In the genomic region with DNA sequence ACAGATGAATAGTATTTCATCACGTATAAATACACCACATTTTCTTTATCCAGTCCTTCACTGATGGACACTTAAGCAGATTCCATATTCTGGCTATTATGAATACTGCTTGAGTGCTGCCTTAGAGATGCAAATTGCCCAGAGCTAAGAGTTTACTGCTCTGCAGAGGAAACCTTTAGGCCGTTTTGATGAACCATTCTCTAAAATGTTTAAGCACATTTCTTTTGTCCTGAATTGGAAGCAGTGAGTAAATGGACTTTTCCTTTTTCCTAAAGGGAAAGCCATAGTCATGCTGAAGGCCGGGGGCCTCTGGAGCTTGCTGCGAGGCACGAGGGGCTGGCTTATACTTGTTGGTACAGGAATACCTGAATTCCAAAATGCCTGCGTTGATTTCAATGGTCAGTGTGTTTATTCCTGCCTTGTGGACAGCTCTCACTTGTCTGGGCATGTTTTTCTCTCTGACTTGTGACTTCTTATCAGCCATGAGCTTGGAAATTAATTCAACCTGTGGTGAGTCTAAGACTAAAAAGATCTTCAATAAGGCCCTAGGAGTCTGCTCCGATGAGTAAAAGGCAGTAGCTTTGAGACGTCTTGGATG, we compare ENCODE assay signal across 1 cellular context.
TF ChIP-seq lines count a peak whose summit lies in the region.

No MANE protein-coding gene starts in this region.

TF ChIP-seq in WTC11, 78 proteins besides CTCF, POLR2A, EP300 and RAD21 (continued from another document):
- TF ChIP-seq, protein P1, sequence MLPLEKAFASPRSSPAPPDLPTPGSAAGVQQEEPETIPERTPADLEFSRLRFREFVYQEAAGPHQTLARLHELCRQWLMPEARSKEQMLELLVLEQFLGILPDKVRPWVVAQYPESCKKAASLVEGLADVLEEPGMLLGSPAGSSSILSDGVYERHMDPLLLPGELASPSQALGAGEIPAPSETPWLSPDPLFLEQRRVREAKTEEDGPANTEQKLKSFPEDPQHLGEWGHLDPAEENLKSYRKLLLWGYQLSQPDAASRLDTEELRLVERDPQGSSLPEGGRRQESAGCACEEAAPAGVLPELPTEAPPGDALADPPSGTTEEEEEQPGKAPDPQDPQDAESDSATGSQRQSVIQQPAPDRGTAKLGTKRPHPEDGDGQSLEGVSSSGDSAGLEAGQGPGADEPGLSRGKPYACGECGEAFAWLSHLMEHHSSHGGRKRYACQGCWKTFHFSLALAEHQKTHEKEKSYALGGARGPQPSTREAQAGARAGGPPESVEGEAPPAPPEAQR (CRISPR knock-in tag; IDR thresholded peaks at IDR 0.05): no peak
- TF ChIP-seq, protein P2, sequence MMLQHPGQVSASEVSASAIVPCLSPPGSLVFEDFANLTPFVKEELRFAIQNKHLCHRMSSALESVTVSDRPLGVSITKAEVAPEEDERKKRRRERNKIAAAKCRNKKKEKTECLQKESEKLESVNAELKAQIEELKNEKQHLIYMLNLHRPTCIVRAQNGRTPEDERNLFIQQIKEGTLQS (CRISPR knock-in tag; conservative IDR thresholded peaks at IDR 0.05): no peak
